ENCODE assay signal across 1 cellular context in the genomic region with DNA sequence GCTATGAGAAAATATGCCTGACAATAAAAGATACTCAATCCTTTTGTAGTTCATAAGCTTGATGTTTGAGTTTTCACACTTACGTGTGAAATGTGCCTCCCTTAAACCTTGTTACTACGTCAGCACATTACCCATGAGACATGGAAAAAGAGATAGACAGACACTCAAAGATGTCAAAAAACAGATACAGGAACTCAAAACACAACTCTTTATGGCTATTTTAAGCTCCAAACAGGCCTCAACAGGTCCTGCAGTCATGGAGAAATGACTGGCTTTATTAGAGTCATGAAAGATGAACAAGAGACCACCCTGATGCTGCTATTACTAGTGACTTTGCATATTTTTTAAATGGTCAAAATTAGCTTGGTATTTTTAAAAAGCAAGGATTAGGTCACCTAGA.
TF ChIP-seq lines count a peak whose summit lies in the region.

No MANE protein-coding gene starts in this region.

TF ChIP-seq in A549, 52 proteins besides CTCF, POLR2A, EP300 and RAD21 (continued from another document):
- TF ChIP-seq NPAS2 (CRISPR knock-in tag; IDR thresholded peaks at IDR 0.05; ENCODE audit: borderline replicate concordance), result no peak
TF ChIP-seq in A549: peak in this region for 1.
